ENCODE assay signal across 34 cellular contexts in genomic region chr9:109458453-109459211, GRCh38.
"Had no signal": no experiment of that assay in that cellular context is flagged by ENCODE, and none has a peak within 500 bp of the region (broad histone marks: within the 10 kb centered on the region; RNA-seq: fewer than 3 reads in every experiment).

No MANE protein-coding gene starts in this region.

- H3K27me3 ChIP-seq: Peyer's patch had no signal

- H3K4me1 Mint-ChIP-seq: activated B cell treated with CpG ODN at 0.5 μM for 24 hours; activated naive CD8-positive, alpha-beta T cell treated with anti-CD3 and anti-CD28 coated beads for 36 hours; brain had no signal

- H3K27ac ChIP-seq: KMS-11, Peyer's patch, VCaP had no signal

- H3K27ac Mint-ChIP-seq: activated B cell treated with CpG ODN at 0.5 μM for 24 hours; activated CD4-positive, alpha-beta memory T cell treated with anti-CD3 and anti-CD28 coated beads for 36 hours; activated naive CD8-positive, alpha-beta T cell treated with anti-CD3 and anti-CD28 coated beads for 36 hours; activated T-helper 1 cell treated with anti-CD3 and anti-CD28 coated beads, Interleukin-12 subunit alpha, Interleukin-12 subunit beta, Interleukin-2, Interleukin-4 antibody, amounts not matched to agents 30 ng/mL and 10 ng/mL and 1 ng/mL, durations not matched to agents 14 hours and 24 hours and 36 hours; brain had no signal

- H3K9ac ChIP-seq: KMS-11 had no signal

- ATAC-seq: activated T-cell treated with anti-CD3 and anti-CD28 coated beads, Interleukin-2, amount 50 U/mL, for 4 hours; PC-3; SK-N-SH treated with all-trans-retinoic acid at 6 μM for 48 hours had no signal

- H3K27me3 Mint-ChIP-seq: brain had no signal

- H3K4me2 ChIP-seq: KMS-11 had no signal

- H3K4me3 Mint-ChIP-seq: activated B cell treated with CpG ODN at 0.5 μM for 24 hours; activated CD4-positive, alpha-beta memory T cell treated with anti-CD3 and anti-CD28 coated beads for 36 hours; activated naive CD8-positive, alpha-beta T cell treated with anti-CD3 and anti-CD28 coated beads for 36 hours; activated T-cell treated with anti-CD3 and anti-CD28 coated beads, Interleukin-2, amount 50 U/mL, for 4 hours; activated T-helper 1 cell treated with anti-CD3 and anti-CD28 coated beads, Interleukin-12 subunit alpha, Interleukin-12 subunit beta, Interleukin-2, Interleukin-4 antibody, amounts not matched to agents 30 ng/mL and 10 ng/mL and 1 ng/mL, durations not matched to agents 14 hours and 24 hours and 36 hours; brain had no signal

- H3K9me3 ChIP-seq: Peyer's patch had no signal

- H3K4me3 ChIP-seq: Peyer's patch had no signal

- DNase-seq: activated B cell treated with CpG ODN at 0.5 μM for 24 hours; activated CD4-positive, alpha-beta memory T cell treated with anti-CD3 and anti-CD28 coated beads for 36 hours; activated CD4-positive, alpha-beta T cell treated with anti-CD3 and anti-CD28 coated beads for 4 hours; activated CD4-positive, alpha-beta T cell treated with anti-CD3 and anti-CD28 coated beads, Interleukin-2, amount 50 U/mL, for 1 hour; activated CD4-positive, CD25-positive, alpha-beta regulatory T cell treated with anti-CD3 and anti-CD28 coated beads, Interleukin-2, amount 50 U/mL, for 72 hours; activated CD8-positive, alpha-beta memory T cell treated with anti-CD3 and anti-CD28 coated beads, Interleukin-2, amount 50 U/mL, for 4 hours; activated effector memory CD4-positive, alpha-beta T cell treated with Interleukin-2 at 50 U/mL for 16 hours; activated naive CD4-positive, alpha-beta T cell; activated naive CD4-positive, alpha-beta T cell treated with anti-CD3 and anti-CD28 coated beads, Interleukin-2, amount 50 U/mL, for 16 hours; activated naive CD8-positive, alpha-beta T cell treated with anti-CD3 and anti-CD28 coated beads for 36 hours; activated T-cell treated with anti-CD3 and anti-CD28 coated beads for 4 hours; activated T-cell treated with anti-CD3 and anti-CD28 coated beads, Interleukin-2, amount 50 U/mL, for 4 hours; caudate nucleus; cerebellar nuclear complex; NCI-H1105; NCI-H1436; NCI-H1694; NCI-H1930; NCI-H2081 treated with DMSO at 0.1 percent for 48 hours; NCI-H226; NCI-H446 treated with DMSO at 0.1 percent for 48 hours; NCI-H524; NK-92 treated with Interleukin-12 subunit alpha and Interleukin-12 subunit beta, amount 100 ng/mL, for 24 hours; PC-3; Peyer's patch; RPMI8226; SHP77 treated with DMSO at 0.1 percent for 48 hours; T-helper 1 cell; T-helper 9 cell had no signal

- H3K4me1 ChIP-seq: Peyer's patch had no signal

- H3K9me3 Mint-ChIP-seq: activated B cell treated with CpG ODN at 0.5 μM for 24 hours; activated CD4-positive, alpha-beta memory T cell treated with anti-CD3 and anti-CD28 coated beads for 36 hours; activated naive CD8-positive, alpha-beta T cell treated with anti-CD3 and anti-CD28 coated beads for 36 hours; activated T-cell treated with anti-CD3 and anti-CD28 coated beads, Interleukin-2, amount 50 U/mL, for 4 hours; activated T-helper 1 cell treated with anti-CD3 and anti-CD28 coated beads, Interleukin-12 subunit alpha, Interleukin-12 subunit beta, Interleukin-2, Interleukin-4 antibody, amounts not matched to agents 30 ng/mL and 10 ng/mL and 1 ng/mL, durations not matched to agents 14 hours and 24 hours and 36 hours; brain had no signal

- H3K36me3 Mint-ChIP-seq: activated CD4-positive, alpha-beta memory T cell treated with anti-CD3 and anti-CD28 coated beads for 36 hours; activated naive CD8-positive, alpha-beta T cell treated with anti-CD3 and anti-CD28 coated beads for 36 hours; brain had no signal
